ENCODE assay signal across 14 cellular contexts in genomic region chr6:26431258-26432162, GRCh38. TPM values are rescaled to one million over a fixed set of nuclear protein-coding genes. Genes with fewer than 3 reads are reported as not detected.
DNase-seq lines count a peak whose midpoint lies in the region; ATAC-seq and TF ChIP-seq lines count a peak whose summit lies in the region.
"Had no signal": no experiment of that assay in that cellular context is flagged by ENCODE, and none has a peak within 500 bp of the region (broad histone marks: within the 10 kb centered on the region; RNA-seq: fewer than 3 reads in every experiment).

No MANE protein-coding gene starts in this region.

- H3K36me3 ChIP-seq in mesenchymal stem cell (ENCODE audit: control insufficient read depth in 1 of 2, insufficient read depth in 2 of 2, low read depth in 1 of 2, low read length in 2 of 2) (peaks cover 29 to 50% of the 10 kb centered on the region in 2 experiments), left lung (peaks cover 4 to 42% of the 10 kb centered on the region in 2 donors)

- H3K9ac ChIP-seq in mesenchymal stem cell (ENCODE audit: low read length): peak overlapping the region; percentile 12

- H3K4ac ChIP-seq in mesenchymal stem cell (ENCODE audit: low read depth in 1 of 2, low read length in 2 of 2): no peak overlapping the region

- H3K4me1 ChIP-seq in mesenchymal stem cell (ENCODE audit: control insufficient read depth, insufficient read depth, low read depth, low read length): no peaks in the 10 kb centered on the region
- H3K4me1 ChIP-seq in left lung: no peaks in the 10 kb centered on the region
- H3K4me1 ChIP-seq: lower lobe of right lung had no signal

- H4K8ac ChIP-seq in mesenchymal stem cell (ENCODE audit: low read length): no peak overlapping the region

- H4K91ac ChIP-seq in mesenchymal stem cell (ENCODE audit: low read length): no peak overlapping the region

- H2AFZ ChIP-seq in mesenchymal stem cell (ENCODE audit: low read depth, low read length): no peak overlapping the region

- H3K18ac ChIP-seq in mesenchymal stem cell (ENCODE audit: low read depth in 1 of 2, low read length in 2 of 2): no peak overlapping the region

- H3K23ac ChIP-seq in mesenchymal stem cell (ENCODE audit: low read length in 2 of 2): no peak overlapping the region

- no peak overlapping the region for H2BK120ac ChIP-seq in mesenchymal stem cell (ENCODE audit: low read depth, low read length)

- no peak for ATAC-seq in left lung

- H3K4me3 ChIP-seq in mesenchymal stem cell (ENCODE audit: insufficient read depth in 1 of 2, low read depth in 1 of 2, low read length in 2 of 2) (no peak overlapping the region), left lung (no peak overlapping the region)
- H3K4me3 ChIP-seq: lower lobe of right lung had no signal

- H3K4me2 ChIP-seq in mesenchymal stem cell (ENCODE audit: low read length, poor library complexity, severe bottlenecking): no peak overlapping the region

- peaks cover 8% of the 10 kb centered on the region for H3K79me1 ChIP-seq in mesenchymal stem cell (replicated peaks; ENCODE audit: low read length, poor library complexity, severe bottlenecking)

- H3K9me3 ChIP-seq in mesenchymal stem cell (ENCODE audit: control insufficient read depth, low read length) (no peaks in the 10 kb centered on the region), left lung (peaks cover 0 to 14% of the 10 kb centered on the region in 2 donors)

- 92% methylated on average over 5 of the region's 6 CpGs for WGBS in mesenchymal stem cell

- no peak overlapping the region for H2BK5ac ChIP-seq in mesenchymal stem cell (ENCODE audit: low read depth, low read length, poor library complexity, severe bottlenecking)

- H3K14ac ChIP-seq in mesenchymal stem cell (ENCODE audit: low read length in 2 of 2): no peak overlapping the region

- intact Hi-C loops in left lung (cut with DNase I): no loop called here

- TF ChIP-seq CTCF in left lung (IDR thresholded peaks at IDR 0.05): no peak

- no peaks in the 10 kb centered on the region for H3K27me3 ChIP-seq in mesenchymal stem cell (ENCODE audit: control insufficient read depth in 1 of 2, insufficient read depth in 1 of 2, low read length in 2 of 2)
- no peaks in the 10 kb centered on the region for H3K27me3 ChIP-seq in left lung

- no peak overlapping the region for H2AK5ac ChIP-seq in mesenchymal stem cell (ENCODE audit: low read length, severe bottlenecking)

- no peak overlapping the region for H2BK12ac ChIP-seq in mesenchymal stem cell (ENCODE audit: low read length in 2 of 2)

- no peak overlapping the region for H2BK15ac ChIP-seq in mesenchymal stem cell (ENCODE audit: low read depth, poor library complexity, severe bottlenecking)

- H3K27ac ChIP-seq in mesenchymal stem cell (ENCODE audit: low read length, poor library complexity, severe bottlenecking) (no peak overlapping the region), left lung (no peak overlapping the region)
- H3K27ac ChIP-seq: lower lobe of right lung had no signal

- DNase-seq in AG08396 (ENCODE audit: low spot score) (peak; percentile 26), COR-L47 (lab: John Stamatoyannopoulos, UW) (peak; percentile 44), astrocyte of the hippocampus (ENCODE audit: low read depth, low spot score) (peak; percentile 5), mesenchymal stem cell (no peak), epidermal melanocyte (ENCODE audit: insufficient read length, low spot score) (no peak), hippocampal formation (lab: John Stamatoyannopoulos, UW) (no peak), left lung (no peak)
- DNase-seq: activated B cell treated with CpG ODN at 0.5 μM for 24 hours; activated effector memory CD4-positive, alpha-beta T cell treated with Interleukin-2 at 50 U/mL for 16 hours; C1 segment of cervical spinal cord; DMS53; lower lobe of right lung; NCI-H1930; T-helper 1 cell had no signal

RNA-seq across cellular contexts. Expression of gene BTN3A3, which starts 8.8 kb away (rescaled TPM):
- polyA plus RNA-seq in mesenchymal stem cell (2013, experiment 1 of 2): 14.3 TPM
- 15.1 TPM for polyA plus RNA-seq in mesenchymal stem cell (2013, experiment 2 of 2)
- total RNA-seq in left lung: 10 to 100 TPM; 41.1 to 54.7 TPM

RNA-seq across cellular contexts. Expression of gene BTN2A1, which starts 26.2 kb away (rescaled TPM):
- polyA plus RNA-seq in mesenchymal stem cell (2013, experiment 1 of 2): 25.5 TPM
- polyA plus RNA-seq in mesenchymal stem cell (2013, experiment 2 of 2): 25.8 TPM
- total RNA-seq in left lung: 10 to 100 TPM; 17.5 to 34.7 TPM

RNA-seq across cellular contexts. Expression of gene BTN3A1, which starts 29.4 kb away (rescaled TPM):
- 17.7 TPM for polyA plus RNA-seq in mesenchymal stem cell (2013, experiment 1 of 2)
- polyA plus RNA-seq in mesenchymal stem cell (2013, experiment 2 of 2): 18.2 TPM
- 10 to 100 TPM; 48.0 to 54.5 TPM for total RNA-seq in left lung

RNA-seq across cellular contexts. Expression of gene BTN2A2, which starts 48.6 kb away (rescaled TPM):
- 14.4 TPM for polyA plus RNA-seq in mesenchymal stem cell (2013, experiment 1 of 2)
- 13.8 TPM for polyA plus RNA-seq in mesenchymal stem cell (2013, experiment 2 of 2)
- total RNA-seq in left lung: 10 to 100 TPM; 16.6 to 21.0 TPM

Comparison
In these comparisons a context has a peak if more than half of its experiments do, and no peak if none do; other contexts are left out.
1. DNase-seq: peak in AG08396 (single experiment), COR-L47 (single experiment) and astrocyte of the hippocampus (single experiment); none in mesenchymal stem cell (single experiment), epidermal melanocyte (single experiment), hippocampal formation (0 of 2) and left lung (0 of 2).